Comparison of ENCODE assay signal across 1 cellular context in genomic region chr9:117555964-117556629, GRCh38.
TF ChIP-seq lines count a peak whose summit lies in the region.

No MANE protein-coding gene starts in this region.

TF ChIP-seq in WTC11, 78 proteins besides CTCF, POLR2A, EP300 and RAD21 (continued from another document):
- TF ChIP-seq, protein P1, sequence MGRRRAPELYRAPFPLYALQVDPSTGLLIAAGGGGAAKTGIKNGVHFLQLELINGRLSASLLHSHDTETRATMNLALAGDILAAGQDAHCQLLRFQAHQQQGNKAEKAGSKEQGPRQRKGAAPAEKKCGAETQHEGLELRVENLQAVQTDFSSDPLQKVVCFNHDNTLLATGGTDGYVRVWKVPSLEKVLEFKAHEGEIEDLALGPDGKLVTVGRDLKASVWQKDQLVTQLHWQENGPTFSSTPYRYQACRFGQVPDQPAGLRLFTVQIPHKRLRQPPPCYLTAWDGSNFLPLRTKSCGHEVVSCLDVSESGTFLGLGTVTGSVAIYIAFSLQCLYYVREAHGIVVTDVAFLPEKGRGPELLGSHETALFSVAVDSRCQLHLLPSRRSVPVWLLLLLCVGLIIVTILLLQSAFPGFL (CRISPR knock-in tag; IDR thresholded peaks at IDR 0.05; ENCODE audit: borderline replicate concordance): no peak
- TF ChIP-seq GTF2I (CRISPR knock-in tag; conservative IDR thresholded peaks at IDR 0.05): no peak
- TF ChIP-seq, protein P2, sequence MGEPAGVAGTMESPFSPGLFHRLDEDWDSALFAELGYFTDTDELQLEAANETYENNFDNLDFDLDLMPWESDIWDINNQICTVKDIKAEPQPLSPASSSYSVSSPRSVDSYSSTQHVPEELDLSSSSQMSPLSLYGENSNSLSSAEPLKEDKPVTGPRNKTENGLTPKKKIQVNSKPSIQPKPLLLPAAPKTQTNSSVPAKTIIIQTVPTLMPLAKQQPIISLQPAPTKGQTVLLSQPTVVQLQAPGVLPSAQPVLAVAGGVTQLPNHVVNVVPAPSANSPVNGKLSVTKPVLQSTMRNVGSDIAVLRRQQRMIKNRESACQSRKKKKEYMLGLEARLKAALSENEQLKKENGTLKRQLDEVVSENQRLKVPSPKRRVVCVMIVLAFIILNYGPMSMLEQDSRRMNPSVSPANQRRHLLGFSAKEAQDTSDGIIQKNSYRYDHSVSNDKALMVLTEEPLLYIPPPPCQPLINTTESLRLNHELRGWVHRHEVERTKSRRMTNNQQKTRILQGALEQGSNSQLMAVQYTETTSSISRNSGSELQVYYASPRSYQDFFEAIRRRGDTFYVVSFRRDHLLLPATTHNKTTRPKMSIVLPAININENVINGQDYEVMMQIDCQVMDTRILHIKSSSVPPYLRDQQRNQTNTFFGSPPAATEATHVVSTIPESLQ (CRISPR knock-in tag; IDR thresholded peaks at IDR 0.05): no peak
- TF ChIP-seq CDX4 (CRISPR knock-in tag; IDR thresholded peaks at IDR 0.05; ENCODE audit: borderline replicate concordance): no peak
